Comparison of ENCODE assay signal across 12 cellular contexts in the genomic region with DNA sequence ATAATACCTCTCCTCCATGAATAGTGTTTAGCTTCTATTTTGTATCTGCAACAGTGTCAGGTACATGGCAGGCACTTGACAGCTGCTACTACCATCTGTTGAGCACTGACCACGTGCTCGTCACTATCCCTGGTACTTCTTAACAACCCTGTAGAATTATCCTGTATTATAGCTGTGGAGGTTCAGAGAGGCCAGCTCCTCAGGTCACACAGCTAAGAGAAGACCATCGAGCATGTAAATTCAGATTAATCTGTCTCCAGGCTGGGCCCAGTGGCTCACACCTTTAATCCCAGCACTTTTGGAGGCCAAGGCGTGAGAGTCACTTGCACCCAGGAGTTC. TPM values are rescaled to one million over a fixed set of nuclear protein-coding genes. Genes with fewer than 3 reads are reported as not detected.
DNase-seq lines count a peak whose midpoint lies in the region; ATAC-seq and TF ChIP-seq lines count a peak whose summit lies in the region.
"Had no signal": no experiment of that assay in that cellular context is flagged by ENCODE, and none has a peak within 500 bp of the region (broad histone marks: within the 10 kb centered on the region; RNA-seq: fewer than 3 reads in every experiment).

No MANE protein-coding gene starts in this region.

- H3K27me3 ChIP-seq in heart right ventricle (no peaks in the 10 kb centered on the region), upper lobe of right lung (no peaks in the 10 kb centered on the region)
- no peaks in the 10 kb centered on the region for H3K27me3 ChIP-seq in naive thymus-derived CD4-positive, alpha-beta T cell (ENCODE audit: control insufficient read depth in 2 of 2, insufficient read depth in 2 of 2, low read length in 2 of 2)
- H3K27me3 ChIP-seq: hepatocyte, testis had no signal

- POLR2A ChIA-PET in naive thymus-derived CD4-positive, alpha-beta T cell (lab: Charles Lee), result interaction anchor here (1.1 kb wide), 1 partner anchor 26 kb away, joined by 3 read pairs; a partner anchor contains a TSS

- no peak overlapping the region for H3K4me3 Mint-ChIP-seq in dendritic cell treated with granulocyte-macrophage colony-stimulating factor and Interleukin-4, amounts not matched to agents 40 ng/mL and 50 ng/mL, for 4 days
- no peak overlapping the region for H3K4me3 Mint-ChIP-seq in nephron progenitor cell
- H3K4me3 Mint-ChIP-seq in naive thymus-derived CD4-positive, alpha-beta T cell, result no peak overlapping the region
- H3K4me3 Mint-ChIP-seq: activated naive CD4-positive, alpha-beta T cell treated with anti-CD3 and anti-CD28 coated beads for 36 hours; HFFc6 had no signal

- no peaks in the 10 kb centered on the region for H3K27me3 Mint-ChIP-seq in dendritic cell treated with granulocyte-macrophage colony-stimulating factor and Interleukin-4, amounts not matched to agents 40 ng/mL and 50 ng/mL, for 4 days
- no peaks in the 10 kb centered on the region for H3K27me3 Mint-ChIP-seq in nephron progenitor cell (ENCODE audit: low read depth, poor library complexity)
- H3K27me3 Mint-ChIP-seq in naive thymus-derived CD4-positive, alpha-beta T cell, result no peaks in the 10 kb centered on the region

- peak overlapping the region in 8 of 10 donors; percentile 23 to 68 (median 44) for H3K27ac ChIP-seq in heart right ventricle
- peak overlapping the region; percentile 55 for H3K27ac ChIP-seq in upper lobe of right lung
- no peak overlapping the region for H3K27ac ChIP-seq in naive thymus-derived CD4-positive, alpha-beta T cell (ENCODE audit: low read depth, low read length)

- intact Hi-C loops in heart right ventricle (cut with DNase I), result no loop called here
- intact Hi-C loops in left ventricle myocardium superior (cut with micrococcal nuclease), result no loop called here
- intact Hi-C loops in dendritic cell treated with granulocyte-macrophage colony-stimulating factor and Interleukin-4, amounts not matched to agents 40 ng/mL and 50 ng/mL, for 4 days (cut with micrococcal nuclease), result no loop called here
- intact Hi-C loops in upper lobe of right lung (cut with DNase I), result no loop called here
- intact Hi-C loops in naive thymus-derived CD4-positive, alpha-beta T cell (cut with micrococcal nuclease), result no loop called here

- H3K4me1 ChIP-seq in heart right ventricle (peaks cover 18 to 76% (median 53%) of the 10 kb centered on the region in 9 donors), upper lobe of right lung (peaks cover 46% of the 10 kb centered on the region)
- H3K4me1 ChIP-seq in naive thymus-derived CD4-positive, alpha-beta T cell (ENCODE audit: control insufficient read depth in 2 of 2, insufficient read depth in 2 of 2, low read length in 2 of 2), result no peaks in the 10 kb centered on the region

- ATAC-seq in heart right ventricle (peak in 3 of 8 donors; percentile 9 to 25 (median 23)), left ventricle myocardium superior (no peak), upper lobe of right lung (no peak), GM21576 (IDR thresholded peaks at IDR 0.05; ENCODE audit: unreplicated experiment) (no peak)
- ATAC-seq in naive thymus-derived CD4-positive, alpha-beta T cell, result no peak

- H3K36me3 Mint-ChIP-seq in dendritic cell treated with granulocyte-macrophage colony-stimulating factor and Interleukin-4, amounts not matched to agents 40 ng/mL and 50 ng/mL, for 4 days (ENCODE audit: low read depth), result peaks cover 59% of the 10 kb centered on the region
- H3K36me3 Mint-ChIP-seq in nephron progenitor cell (ENCODE audit: low read depth), result peaks cover 41% of the 10 kb centered on the region
- peaks cover 3 to 28% (median 11%) of the 10 kb centered on the region in 5 donors for H3K36me3 Mint-ChIP-seq in naive thymus-derived CD4-positive, alpha-beta T cell

- no peak for DNase-seq in heart right ventricle
- no peak for DNase-seq in left ventricle myocardium superior
- DNase-seq in nephron progenitor cell, result no peak
- DNase-seq in upper lobe of right lung, result no peak
- no peak for DNase-seq in activated naive CD4-positive, alpha-beta T cell treated with anti-CD3 and anti-CD28 coated beads, Interleukin-2, amount 50 U/mL, for 16 hours
- DNase-seq in naive thymus-derived CD4-positive, alpha-beta T cell, result no peak
- DNase-seq: activated naive CD4-positive, alpha-beta T cell treated with anti-CD3 and anti-CD28 coated beads for 36 hours had no signal

- H3K9me3 ChIP-seq in heart right ventricle (no peaks in the 10 kb centered on the region), upper lobe of right lung (no peaks in the 10 kb centered on the region)
- no peaks in the 10 kb centered on the region for H3K9me3 ChIP-seq in naive thymus-derived CD4-positive, alpha-beta T cell (ENCODE audit: control insufficient read depth in 2 of 3, low read length in 3 of 3)
- H3K9me3 ChIP-seq: testis had no signal

- CTCF ChIA-PET in naive thymus-derived CD4-positive, alpha-beta T cell (lab: Charles Lee), result interaction anchor here (0.9 kb wide), 1 partner anchor 13 kb away, joined by 4 read pairs; no protein-coding TSS in a partner anchor

- H3K4me3 ChIP-seq in heart right ventricle (no peak overlapping the region), upper lobe of right lung (no peak overlapping the region)
- H3K4me3 ChIP-seq in naive thymus-derived CD4-positive, alpha-beta T cell (ENCODE audit: low read length), result no peak overlapping the region
- H3K4me3 ChIP-seq: hepatocyte, testis had no signal

- 49 to 58% methylated on average over 4 of the region's 4 CpGs for WGBS in heart right ventricle, 2 donors

- TF ChIP-seq CTCF in heart right ventricle (IDR thresholded peaks at IDR 0.05), result no peak
- no peak for TF ChIP-seq CTCF in nephron progenitor cell (IDR thresholded peaks at IDR 0.05)
- TF ChIP-seq CTCF in upper lobe of right lung (IDR thresholded peaks at IDR 0.05), result no peak

- H3K36me3 ChIP-seq in heart right ventricle (peaks cover 0 to 45% (median 12%) of the 10 kb centered on the region in 9 donors), upper lobe of right lung (peaks cover 43% of the 10 kb centered on the region)
- H3K36me3 ChIP-seq in naive thymus-derived CD4-positive, alpha-beta T cell (ENCODE audit: control insufficient read depth in 2 of 3, insufficient read depth in 3 of 3, low read length in 3 of 3), result peaks cover 0 to 18% (median 3%) of the 10 kb centered on the region in 3 experiments

- peak overlapping the region; percentile 77 for H3K27ac Mint-ChIP-seq in dendritic cell treated with granulocyte-macrophage colony-stimulating factor and Interleukin-4, amounts not matched to agents 40 ng/mL and 50 ng/mL, for 4 days
- peak overlapping the region; percentile 62 for H3K27ac Mint-ChIP-seq in nephron progenitor cell
- peak overlapping the region in 3 of 9 donors; percentile 13 to 68 (median 28) for H3K27ac Mint-ChIP-seq in naive thymus-derived CD4-positive, alpha-beta T cell
- H3K27ac Mint-ChIP-seq: activated naive CD4-positive, alpha-beta T cell treated with anti-CD3 and anti-CD28 coated beads for 36 hours; HFFc6 had no signal

- H3K9me3 Mint-ChIP-seq in dendritic cell treated with granulocyte-macrophage colony-stimulating factor and Interleukin-4, amounts not matched to agents 40 ng/mL and 50 ng/mL, for 4 days, result no peaks in the 10 kb centered on the region
- H3K9me3 Mint-ChIP-seq in nephron progenitor cell, result no peaks in the 10 kb centered on the region
- no peaks in the 10 kb centered on the region for H3K9me3 Mint-ChIP-seq in naive thymus-derived CD4-positive, alpha-beta T cell
- H3K9me3 Mint-ChIP-seq: activated naive CD4-positive, alpha-beta T cell treated with anti-CD3 and anti-CD28 coated beads for 36 hours; HFFc6 had no signal

- H3K4me1 Mint-ChIP-seq in dendritic cell treated with granulocyte-macrophage colony-stimulating factor and Interleukin-4, amounts not matched to agents 40 ng/mL and 50 ng/mL, for 4 days (ENCODE audit: low read depth), result peaks cover 57% of the 10 kb centered on the region
- H3K4me1 Mint-ChIP-seq in nephron progenitor cell, result peaks cover 4% of the 10 kb centered on the region
- peaks cover 0 to 6% (median 0%) of the 10 kb centered on the region in 7 donors for H3K4me1 Mint-ChIP-seq in naive thymus-derived CD4-positive, alpha-beta T cell

RNA-seq across cellular contexts. Expression of a gene that starts 26.3 kb away (rescaled TPM):
- total RNA-seq in heart right ventricle (10 to 100 TPM; 50.0 to 94.2 (median 60.5) TPM), left ventricle myocardium superior (47.9 TPM), upper lobe of right lung (360 TPM)
- 100 to 1,000 TPM in 1 of 2 donors, 10 to 100 TPM in 1; 42.5 to 125 TPM for polyA plus RNA-seq in heart right ventricle
- total RNA-seq in naive thymus-derived CD4-positive, alpha-beta T cell, result 100 to 1,000 TPM; 110 to 185 (median 134) TPM
- polyA plus RNA-seq in naive thymus-derived CD4-positive, alpha-beta T cell, result 100 to 1,000 TPM; 170 to 204 TPM
